ENCODE assay signal across 1 cellular context in the genomic region with DNA sequence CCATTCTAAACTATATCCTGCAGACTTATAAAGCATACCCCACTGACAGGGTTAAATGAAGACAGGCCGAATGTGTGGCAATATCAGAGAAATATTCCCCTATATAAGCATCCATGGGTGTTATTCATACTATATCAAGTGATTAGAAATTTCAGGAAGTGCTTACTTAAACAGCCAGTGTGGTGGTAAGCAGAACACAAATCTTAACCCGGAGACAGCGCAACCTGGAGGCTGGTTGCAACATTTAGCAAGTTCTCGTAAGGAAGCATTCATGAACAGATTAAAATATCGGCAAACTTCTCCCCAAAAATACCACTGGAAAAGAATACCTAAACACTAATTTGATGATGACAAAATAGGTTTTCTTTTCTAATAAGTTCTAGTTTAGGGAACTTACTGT.
TF ChIP-seq lines count a peak whose summit lies in the region.

No MANE protein-coding gene starts in this region.

TF ChIP-seq in GM12878, 131 proteins besides CTCF, POLR2A, EP300 and RAD21:
- no peak for TF ChIP-seq NRF1 (conservative IDR thresholded peaks at IDR 0.05; ENCODE audit: low read depth, low read length)
- no peak for TF ChIP-seq ASH2L (IDR thresholded peaks at IDR 0.05; ENCODE audit: borderline replicate concordance, low read depth)
- TF ChIP-seq BMI1 (IDR thresholded peaks at IDR 0.05; ENCODE audit: borderline replicate concordance): no peak
- TF ChIP-seq NR2C1 (IDR thresholded peaks at IDR 0.05): no peak
- TF ChIP-seq ATF7 (IDR thresholded peaks at IDR 0.05; ENCODE audit: low read depth): no peak
- no peak for TF ChIP-seq BCL11A (IDR thresholded peaks at IDR 0.05; ENCODE audit: low read depth, low read length)
